Comparison of ENCODE assay signal across 8 cellular contexts in genomic region chrX:54891573-54891972, GRCh38. TPM values are rescaled to one million over a fixed set of nuclear protein-coding genes. Genes with fewer than 3 reads are reported as not detected.
DNase-seq lines count a peak whose midpoint lies in the region; ATAC-seq and TF ChIP-seq lines count a peak whose summit lies in the region.

No MANE protein-coding gene starts in this region.

- TF ChIP-seq CTCF in HCT116 (IDR thresholded peaks at IDR 0.05 in 2 of 3, conservative IDR thresholded peaks at IDR 0.05 in 1 of 3; ENCODE audit: borderline replicate concordance in 1 of 3, insufficient read depth in 1 of 3, low read depth in 2 of 3, low read length in 2 of 3) (peak; percentile 20 to 48 (median 46); a peak in 4 of 6 replicates), PC-9 (conservative IDR thresholded peaks at IDR 0.05) (peak; percentile 59), brain microvascular endothelial cell (IDR thresholded peaks at IDR 0.05; ENCODE audit: low read depth, low read length, missing control alignments) (peak; percentile 53)

- POLR2A ChIA-PET in HCT116 (lab: Charles Lee): no interaction called here
- POLR2A ChIA-PET in PC-9 (lab: Charles Lee; ENCODE audit: unreplicated experiment): no interaction called here

- H3K9me2 ChIP-seq in HCT116 (ENCODE audit: insufficient read depth): no peaks in the 10 kb centered on the region
- H3K9me2 ChIP-seq in PC-9 (ENCODE audit: insufficient read depth): no peaks in the 10 kb centered on the region

- no peak for TF ChIP-seq POLR2A in HCT116 (IDR thresholded peaks at IDR 0.05; ENCODE audit: borderline replicate concordance, extremely low read depth, insufficient read depth, insufficient read length)

- no peak overlapping the region for H3K4me2 ChIP-seq in HCT116 (ENCODE audit: low read length)
- H3K4me2 ChIP-seq in PC-9: no peak overlapping the region

- H2AFZ ChIP-seq in HCT116 (ENCODE audit: low read depth, low read length, poor library complexity, severe bottlenecking): no peak overlapping the region
- no peak overlapping the region for H2AFZ ChIP-seq in PC-9

- intact Hi-C loops in HCT116 (cut with micrococcal nuclease) (loop anchor here (1.0 kb wide), 1 partner anchor 166 kb away; no protein-coding TSS in a partner anchor), PC-9 (cut with micrococcal nuclease; ENCODE audit: unreplicated experiment) (loop anchor here (5.0 kb wide), 1 partner anchor 166 kb away; no protein-coding TSS in a partner anchor)

- H3K27me3 ChIP-seq in HCT116 (ENCODE audit: insufficient read depth, low read length) (no peaks in the 10 kb centered on the region), PC-9 (ENCODE audit: insufficient read depth, low read depth) (no peaks in the 10 kb centered on the region), brain microvascular endothelial cell (replicated peaks) (no peaks in the 10 kb centered on the region)

- DNase-seq in DMS153 (lab: John Stamatoyannopoulos, UW): peak; percentile 13
- DNase-seq in DMS153 treated with DMSO at 0.1 percent for 48 hours (lab: John Stamatoyannopoulos, UW; ENCODE audit: unreplicated experiment): no peak
- peak; percentile 23 for DNase-seq in HCT116 (ENCODE audit: low read depth, low spot score)
- DNase-seq in PC-9: peak in 1 of 2 experiments; percentile 28
- peak; percentile 48 for DNase-seq in brain microvascular endothelial cell
- peak; percentile 64 for DNase-seq in medulla oblongata (ENCODE audit: extremely low spot score)
- no peak for DNase-seq in NCI-H2171 treated with DMSO at 0.1 percent for 48 hours (lab: John Stamatoyannopoulos, UW)

- H3K79me2 ChIP-seq in HCT116 (ENCODE audit: insufficient read depth, low read length): no peaks in the 10 kb centered on the region
- no peaks in the 10 kb centered on the region for H3K79me2 ChIP-seq in PC-9 (ENCODE audit: low read depth)

- H3K4me3 ChIP-seq in HCT116 (replicated peaks in 1 of 2; ENCODE audit: low read depth in 1 of 2, low read length in 2 of 2) (no peak overlapping the region), PC-9 (no peak overlapping the region), brain microvascular endothelial cell (ENCODE audit: low read depth, low read length) (no peak overlapping the region)

- H3F3A ChIP-seq in PC-9 (ENCODE audit: insufficient read depth, low read depth): no peaks in the 10 kb centered on the region

- H3K4me1 ChIP-seq in HCT116 (ENCODE audit: control insufficient read depth in 1 of 2, insufficient read depth in 2 of 2, low read length in 2 of 2) (no peaks in the 10 kb centered on the region), PC-9 (replicated peaks; ENCODE audit: insufficient read depth) (no peaks in the 10 kb centered on the region)

- in situ Hi-C loops in brain microvascular endothelial cell (cut with HindIII; ENCODE audit: low pct_ligation_motif_present, low sequenced_read_pairs): no loop called here

- no peak overlapping the region for H3K9ac ChIP-seq in HCT116 (ENCODE audit: low read length)

- no peak overlapping the region for H3K27ac ChIP-seq in HCT116 (ENCODE audit: low read depth, low read length)
- no peak overlapping the region for H3K27ac ChIP-seq in PC-9
- H3K27ac ChIP-seq in brain microvascular endothelial cell: no peak overlapping the region

- TF ChIP-seq RAD21 in HCT116 (IDR thresholded peaks at IDR 0.05; ENCODE audit: low read depth): peak; percentile 58

- CTCF ChIA-PET in HCT116 (lab: Charles Lee) (interaction anchor here (1.0 kb wide), 1 partner anchor 166 kb away, joined by 5 read pairs; no protein-coding TSS in a partner anchor), PC-9 (lab: Charles Lee) (no interaction called here)

- no TSS peak for BruUV-seq in HCT116 (replicated peaks; lab: Mats Ljungman, UMichigan)
- BruUV-seq in PC-9 (replicated peaks; lab: Mats Ljungman, UMichigan): no TSS peak

- H3K9me3 ChIP-seq in HCT116 (ENCODE audit: control insufficient read depth in 1 of 2, insufficient read depth in 1 of 2, low read depth in 1 of 2, low read length in 2 of 2) (no peaks in the 10 kb centered on the region), PC-9 (ENCODE audit: insufficient read depth, low read depth) (no peaks in the 10 kb centered on the region)

- ATAC-seq in HCT116: peak; percentile 72
- ATAC-seq in HG03045 (IDR thresholded peaks at IDR 0.05; ENCODE audit: unreplicated experiment): no peak

- H4K20me1 ChIP-seq in HCT116 (ENCODE audit: insufficient read depth): no peaks in the 10 kb centered on the region
- H4K20me1 ChIP-seq in PC-9 (ENCODE audit: insufficient read depth): no peaks in the 10 kb centered on the region

- RAD21 ChIA-PET in HCT116 (lab: Charles Lee; ENCODE audit: low non-redundant PET in 1 of 2, low total read pairs in 2 of 2, uncharacterized antibody in 2 of 2, unreplicated experiment in 2 of 2): no interaction called here

- H3K36me3 ChIP-seq in HCT116 (ENCODE audit: control insufficient read depth in 1 of 2, insufficient read depth in 2 of 2, low read length in 2 of 2) (no peaks in the 10 kb centered on the region), PC-9 (ENCODE audit: low read depth) (no peaks in the 10 kb centered on the region), brain microvascular endothelial cell (replicated peaks) (no peaks in the 10 kb centered on the region)

TF ChIP-seq in HCT116, 20 proteins besides CTCF, POLR2A, EP300 and RAD21:
- TF ChIP-seq CBX3 (IDR thresholded peaks at IDR 0.05; ENCODE audit: low read depth): no peak
- no peak for TF ChIP-seq ELF1 (IDR thresholded peaks at IDR 0.05; ENCODE audit: borderline replicate concordance, low read depth)
- no peak for TF ChIP-seq ZFX (IDR thresholded peaks at IDR 0.05)
- TF ChIP-seq SP1 (IDR thresholded peaks at IDR 0.05; ENCODE audit: low read depth): no peak
- no peak for TF ChIP-seq CEBPB (IDR thresholded peaks at IDR 0.05; ENCODE audit: low read depth)
- no peak for TF ChIP-seq FOSL1 (IDR thresholded peaks at IDR 0.05; ENCODE audit: low read depth)
- no peak for TF ChIP-seq SIN3A (IDR thresholded peaks at IDR 0.05; ENCODE audit: low read depth)
- TF ChIP-seq ZBTB33 (IDR thresholded peaks at IDR 0.05; ENCODE audit: extremely low read depth, insufficient replicate concordance, low read length): no peak
- no peak for TF ChIP-seq EZH2phosphoT487 (IDR thresholded peaks at IDR 0.05; ENCODE audit: borderline replicate concordance)
- no peak for TF ChIP-seq EGR1 (IDR thresholded peaks at IDR 0.05; ENCODE audit: low read depth)
- no peak for TF ChIP-seq REST (IDR thresholded peaks at IDR 0.05; ENCODE audit: low read depth)
- TF ChIP-seq JUND (IDR thresholded peaks at IDR 0.05): no peak
- TF ChIP-seq YY1 (IDR thresholded peaks at IDR 0.05; ENCODE audit: extremely low read depth, insufficient replicate concordance, low read depth, low read length): no peak

RNA-seq across cellular contexts. Expression of gene TRO, which starts 29.1 kb away (rescaled TPM):
- 0.25 TPM for total RNA-seq in HCT116 (2021; ENCODE audit: unreplicated experiment)
- 0.13 and 0.17 TPM in 2 replicates for polyA plus RNA-seq in HCT116 (2012)
- not detected in 2 replicates for total RNA-seq in PC-9 (2021)

Comparison
In these comparisons a context has a peak if more than half of its experiments do, and no peak if none do; other contexts are left out.
1. DNase-seq: peak in DMS153 (single experiment), HCT116 (single experiment), brain microvascular endothelial cell (single experiment) and medulla oblongata (single experiment); none in DMS153 treated with DMSO at 0.1 percent for 48 hours (single experiment) and NCI-H2171 treated with DMSO at 0.1 percent for 48 hours (single experiment).
2. Peak in every context shown above with its lines, with median percentiles within 50 percentile points of each other: CTCF ChIP-seq.